In the genomic region with DNA sequence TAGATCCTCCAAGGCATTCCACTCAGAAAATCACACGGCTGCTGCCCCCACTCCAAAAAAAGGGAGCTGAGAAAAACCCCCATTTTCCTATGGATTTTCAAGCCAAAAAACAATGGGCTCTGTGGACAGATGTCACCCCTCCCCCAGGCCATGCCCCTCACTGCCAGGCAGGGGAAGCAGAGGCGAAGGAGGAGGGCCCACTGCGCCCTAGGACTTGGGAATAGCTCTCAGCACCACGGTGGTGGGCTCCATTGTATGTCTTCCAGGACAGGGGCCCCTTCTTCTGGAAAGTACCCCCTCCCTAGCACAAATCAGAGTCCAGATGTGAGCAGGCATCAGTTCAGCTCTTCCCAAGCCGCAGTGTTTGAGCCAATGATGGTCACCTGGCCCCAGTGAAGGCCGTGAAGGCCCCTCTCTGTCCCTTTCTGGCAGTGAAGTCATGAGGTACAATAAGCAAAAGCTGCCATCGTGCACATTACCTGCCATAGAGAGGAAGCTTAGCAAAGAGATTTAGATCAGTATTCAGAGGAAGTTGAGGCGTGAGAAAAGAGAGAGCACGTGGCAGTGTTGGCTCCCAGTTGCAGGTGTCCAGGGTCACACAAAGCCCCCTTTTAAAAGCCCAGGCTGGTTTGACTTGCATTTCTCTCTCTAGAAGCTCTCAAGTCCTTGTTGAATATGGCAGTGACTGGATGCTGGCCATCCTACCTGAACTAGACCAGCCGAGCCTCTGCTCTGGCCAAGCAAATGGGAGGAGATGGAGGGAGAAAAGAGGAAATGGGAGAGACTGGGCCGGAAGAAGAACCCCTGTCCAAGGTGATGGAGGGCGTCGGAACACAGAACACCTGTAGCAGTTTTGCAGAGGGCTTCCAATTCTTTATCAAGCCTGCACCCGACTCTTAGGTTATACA, we compare ENCODE assay signal across 1 cellular context.
TF ChIP-seq lines count a peak whose summit lies in the region.

No MANE protein-coding gene starts in this region.

TF ChIP-seq in HCT116, 20 proteins besides CTCF, POLR2A, EP300 and RAD21 (continued from another document):
- TF ChIP-seq, protein P1, sequence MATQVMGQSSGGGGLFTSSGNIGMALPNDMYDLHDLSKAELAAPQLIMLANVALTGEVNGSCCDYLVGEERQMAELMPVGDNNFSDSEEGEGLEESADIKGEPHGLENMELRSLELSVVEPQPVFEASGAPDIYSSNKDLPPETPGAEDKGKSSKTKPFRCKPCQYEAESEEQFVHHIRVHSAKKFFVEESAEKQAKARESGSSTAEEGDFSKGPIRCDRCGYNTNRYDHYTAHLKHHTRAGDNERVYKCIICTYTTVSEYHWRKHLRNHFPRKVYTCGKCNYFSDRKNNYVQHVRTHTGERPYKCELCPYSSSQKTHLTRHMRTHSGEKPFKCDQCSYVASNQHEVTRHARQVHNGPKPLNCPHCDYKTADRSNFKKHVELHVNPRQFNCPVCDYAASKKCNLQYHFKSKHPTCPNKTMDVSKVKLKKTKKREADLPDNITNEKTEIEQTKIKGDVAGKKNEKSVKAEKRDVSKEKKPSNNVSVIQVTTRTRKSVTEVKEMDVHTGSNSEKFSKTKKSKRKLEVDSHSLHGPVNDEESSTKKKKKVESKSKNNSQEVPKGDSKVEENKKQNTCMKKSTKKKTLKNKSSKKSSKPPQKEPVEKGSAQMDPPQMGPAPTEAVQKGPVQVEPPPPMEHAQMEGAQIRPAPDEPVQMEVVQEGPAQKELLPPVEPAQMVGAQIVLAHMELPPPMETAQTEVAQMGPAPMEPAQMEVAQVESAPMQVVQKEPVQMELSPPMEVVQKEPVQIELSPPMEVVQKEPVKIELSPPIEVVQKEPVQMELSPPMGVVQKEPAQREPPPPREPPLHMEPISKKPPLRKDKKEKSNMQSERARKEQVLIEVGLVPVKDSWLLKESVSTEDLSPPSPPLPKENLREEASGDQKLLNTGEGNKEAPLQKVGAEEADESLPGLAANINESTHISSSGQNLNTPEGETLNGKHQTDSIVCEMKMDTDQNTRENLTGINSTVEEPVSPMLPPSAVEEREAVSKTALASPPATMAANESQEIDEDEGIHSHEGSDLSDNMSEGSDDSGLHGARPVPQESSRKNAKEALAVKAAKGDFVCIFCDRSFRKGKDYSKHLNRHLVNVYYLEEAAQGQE (IDR thresholded peaks at IDR 0.05; ENCODE audit: low read depth), result no peak
TF ChIP-seq in HCT116: peak in this region for 0.
